Comparison of ENCODE assay signal across 8 cellular contexts in genomic region chr14:39174560-39175444, GRCh38. TPM values are rescaled to one million over a fixed set of nuclear protein-coding genes. Genes with fewer than 3 reads are reported as not detected.
DNase-seq lines count a peak whose midpoint lies in the region; ATAC-seq and TF ChIP-seq lines count a peak whose summit lies in the region.

Gene PNN, plus strand, starts transcription at chr14:39175254. Its CDS starts 26 bp downstream, at chr14:39175280.

- peak; percentile 99 for DNase-seq in CD1c-positive myeloid dendritic cell (ENCODE audit: extremely low spot score)
- peak; percentile 95 for DNase-seq in NCI-H82 treated with DMSO at 0.1 percent for 48 hours (lab: John Stamatoyannopoulos, UW; ENCODE audit: unreplicated experiment)
- peak; percentile 98 for DNase-seq in activated CD4-positive, alpha-beta memory T cell treated with anti-CD3 and anti-CD28 coated beads for 36 hours
- DNase-seq in dorsolateral prefrontal cortex = peak; percentile 94 to 98 (median 97)
- peak; percentile 97 for DNase-seq in stimulated activated CD4-positive, alpha-beta T cell treated with anti-CD3 and anti-CD28 coated beads, Interleukin-4, amount 100 ng/mL, for 24 hours

- peak within 1 kb of the TSS; percentile 70 to 98 for H3K9ac ChIP-seq in liver (ENCODE audit: low read depth in 1 of 2, low read length in 2 of 2)

- H3K4me1 ChIP-seq in liver (ENCODE audit: control insufficient read depth in 4 of 4, insufficient read depth in 4 of 4, low read length in 3 of 4) = peaks cover 3 to 19% (median 13%) of the 10 kb centered on the region in 4 donors

- no peaks in the 10 kb centered on the region for H3K9me3 Mint-ChIP-seq in activated CD4-positive, alpha-beta memory T cell treated with anti-CD3 and anti-CD28 coated beads for 36 hours

- peak; percentile 85 for ATAC-seq in GM19438 (IDR thresholded peaks at IDR 0.05; ENCODE audit: low read depth, unreplicated experiment)
- ATAC-seq in HG03575 (IDR thresholded peaks at IDR 0.05; ENCODE audit: extremely low read depth, insufficient number of reproducible peaks, low FRiP score, unreplicated experiment) = peak; percentile 86

- H3K4me3 Mint-ChIP-seq in activated CD4-positive, alpha-beta memory T cell treated with anti-CD3 and anti-CD28 coated beads for 36 hours = peak within 1 kb of the TSS; percentile 89

- H3K27ac ChIP-seq in dorsolateral prefrontal cortex (peak within 1 kb of the TSS; percentile 69 to 99 (median 95)), liver (ENCODE audit: low read depth in 1 of 2, low read length in 2 of 2) (peak within 1 kb of the TSS; percentile 89 to 96)

- H3K27me3 Mint-ChIP-seq in activated CD4-positive, alpha-beta memory T cell treated with anti-CD3 and anti-CD28 coated beads for 36 hours = no peaks in the 10 kb centered on the region

- peaks cover 32% of the 10 kb centered on the region for H3K36me3 Mint-ChIP-seq in activated CD4-positive, alpha-beta memory T cell treated with anti-CD3 and anti-CD28 coated beads for 36 hours

- H3K9me3 ChIP-seq in liver (ENCODE audit: control insufficient read depth in 4 of 4, low read length in 3 of 4) = no peaks in the 10 kb centered on the region

- H3K27ac Mint-ChIP-seq in activated CD4-positive, alpha-beta memory T cell treated with anti-CD3 and anti-CD28 coated beads for 36 hours = peak within 1 kb of the TSS; percentile 95

- TF ChIP-seq RAD21 in liver (IDR thresholded peaks at IDR 0.05) = no peak

- H3K27me3 ChIP-seq in dorsolateral prefrontal cortex (no peaks in the 10 kb centered on the region), liver (ENCODE audit: control insufficient read depth in 4 of 4, insufficient read depth in 4 of 4, low read length in 3 of 4) (no peaks in the 10 kb centered on the region)

- POLR2A ChIA-PET in activated CD4-positive, alpha-beta memory T cell treated with anti-CD3 and anti-CD28 coated beads for 36 hours (lab: Charles Lee) = interaction anchor here (0.6 to 2.2 kb wide), 11 partner anchors 9 to 257 kb away, joined by 3 to 15 read pairs (median 7); partner anchors contain the start of genes FBXO33, GEMIN2 and SEC23A

- H3K36me3 ChIP-seq in liver (ENCODE audit: control insufficient read depth in 4 of 4, insufficient read depth in 3 of 4, low read depth in 1 of 4, low read length in 3 of 4) = peaks cover 14 to 31% (median 30%) of the 10 kb centered on the region in 4 donors

- 4% methylated on average over 56 of the region's 56 CpGs for WGBS in liver

- H3K4me3 ChIP-seq in dorsolateral prefrontal cortex (peak within 1 kb of the TSS; percentile 60 to 99 (median 92)), liver (ENCODE audit: low read depth in 1 of 3, low read length in 3 of 3) (peak within 1 kb of the TSS; percentile 82 to 89 (median 84))

- TF ChIP-seq CTCF in dorsolateral prefrontal cortex (IDR thresholded peaks at IDR 0.05 in 54 of 56, conservative IDR thresholded peaks at IDR 0.05 in 2 of 56; ENCODE audit: low read depth in 1 of 56, partially characterized antibody in 56 of 56) = peak in 19 of 56 donors; percentile 3 to 45 (median 19)
- no peak for TF ChIP-seq CTCF in liver (IDR thresholded peaks at IDR 0.05; ENCODE audit: low read depth, low read length, missing input control)

- CTCF ChIA-PET in activated CD4-positive, alpha-beta memory T cell treated with anti-CD3 and anti-CD28 coated beads for 36 hours (lab: Charles Lee) = no interaction called here

- intact Hi-C loops in activated CD4-positive, alpha-beta memory T cell treated with anti-CD3 and anti-CD28 coated beads for 36 hours (cut with micrococcal nuclease) = loop anchor here (1.0 kb wide), 5 partner anchors 54 to 257 kb away; partner anchors contain the start of genes FBXO33, GEMIN2 and SEC23A
- intact Hi-C loops in dorsolateral prefrontal cortex (cut with DNase I) = loop anchor here (2.0 to 10.0 kb wide), 6 partner anchors 60 to 258 kb away; partner anchors contain the start of genes GEMIN2 (in 2 of the 2), SEC23A (in 2 of the 2) and FBXO33 (in 1 of the 2)

- H3K4me1 Mint-ChIP-seq in activated CD4-positive, alpha-beta memory T cell treated with anti-CD3 and anti-CD28 coated beads for 36 hours (ENCODE audit: low read depth) = peaks cover 32% of the 10 kb centered on the region

TF ChIP-seq in liver, 16 proteins besides CTCF, POLR2A, EP300 and RAD21:
- TF ChIP-seq FOXA1 (IDR thresholded peaks at IDR 0.05) (no peak), HNF4A (conservative IDR thresholded peaks at IDR 0.05) (peak; percentile 46 to 67), RXRA (IDR thresholded peaks at IDR 0.05) (peak; percentile 23 to 76), JUND (IDR thresholded peaks at IDR 0.05) (peak; percentile 59 to 80), FOXA2 (IDR thresholded peaks at IDR 0.05) (no peak), SP1 (IDR thresholded peaks at IDR 0.05) (peak; percentile 100), ATF3 (IDR thresholded peaks at IDR 0.05) (peak; percentile 79), GABPA (IDR thresholded peaks at IDR 0.05 in 1 of 2, conservative IDR thresholded peaks at IDR 0.05 in 1 of 2) (peak; percentile 84 to 94), YY1 (IDR thresholded peaks at IDR 0.05) (peak; percentile 95), ZBTB33 (IDR thresholded peaks at IDR 0.05) (peak; percentile 99), TAF1 (conservative IDR thresholded peaks at IDR 0.05) (peak; percentile 97), REST (IDR thresholded peaks at IDR 0.05) (peak; percentile 85), MAX (IDR thresholded peaks at IDR 0.05) (peak; percentile 92), NR2F2 (IDR thresholded peaks at IDR 0.05) (peak; percentile 90), EGR1 (IDR thresholded peaks at IDR 0.05; ENCODE audit: low read depth in 2 of 2) (peak; percentile 37 to 72), HNF4G (IDR thresholded peaks at IDR 0.05) (no peak)
TF ChIP-seq in liver: peak in this region for 13.

RNA-seq across cellular contexts. Expression of gene PNN, which starts in this region (rescaled TPM):
- 10 to 100 TPM; 85.3 to 88.8 TPM for total RNA-seq in activated CD4-positive, alpha-beta memory T cell treated with anti-CD3 and anti-CD28 coated beads for 36 hours
- 10 to 100 TPM; 40.4 to 84.6 (median 55.2) TPM for total RNA-seq in dorsolateral prefrontal cortex
- 10 to 100 TPM; 11.3 to 31.5 TPM for total RNA-seq in liver
- 10 to 100 TPM; 16.2 to 56.7 TPM for polyA plus RNA-seq in liver

Comparison
In these comparisons a context has a peak if more than half of its experiments do, and no peak if none do; other contexts are left out.
1. Peak in every context shown above with its lines: DNase-seq, ATAC-seq, H3K4me3 ChIP-seq and H3K27ac ChIP-seq.